In the genomic region with DNA sequence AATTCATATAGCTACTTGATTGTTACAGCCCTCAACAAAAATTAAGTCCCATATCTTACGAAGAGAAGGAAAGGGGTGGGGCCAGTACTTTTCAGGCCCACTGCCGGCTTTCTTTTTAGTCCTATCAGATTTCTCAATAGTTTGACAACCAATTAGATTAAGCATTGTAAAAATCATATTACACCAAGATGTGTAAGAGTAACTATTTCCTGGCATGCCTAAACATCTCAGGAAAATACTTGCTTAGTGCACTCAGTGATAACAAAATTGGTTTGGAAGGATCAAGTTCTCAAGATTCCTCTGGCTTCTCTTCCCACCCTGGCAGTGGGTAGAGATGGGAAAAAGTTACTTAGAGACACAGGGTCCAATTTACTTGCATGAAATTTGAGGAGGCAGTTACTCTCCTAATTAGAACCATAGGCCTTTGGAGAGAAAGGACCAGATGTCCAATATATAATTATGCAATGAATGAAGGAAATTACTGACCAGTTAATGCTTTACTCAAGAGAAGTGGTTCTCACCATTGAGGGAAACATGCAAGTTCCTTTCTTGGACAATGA, we compare ENCODE assay signal across 20 cellular contexts. TPM values are rescaled to one million over a fixed set of nuclear protein-coding genes. Genes with fewer than 3 reads are reported as not detected.
DNase-seq lines count a peak whose midpoint lies in the region; ATAC-seq and TF ChIP-seq lines count a peak whose summit lies in the region.
"Had no signal": no experiment of that assay in that cellular context is flagged by ENCODE, and none has a peak within 500 bp of the region (broad histone marks: within the 10 kb centered on the region; RNA-seq: fewer than 3 reads in every experiment).

No MANE protein-coding gene starts in this region.

- H3K27ac ChIP-seq in BLaER1 treated with 17β-estradiol and CSF1 and Interleukin-3, amounts not matched to agents 10 nM and 100 nM, result peak overlapping the region in 5 of 11 experiments; percentile 4 to 77 (median 72); a peak in 9 of 22 replicates
- 0 out of 2 replicates have a peak overlapping the region, but pooled peaks have one; percentile 71 for H3K27ac ChIP-seq in GM23248
- peak overlapping the region; percentile 70 for H3K27ac ChIP-seq in lower lobe of right lung
- no peak overlapping the region for H3K27ac ChIP-seq in osteoblast (ENCODE audit: low read depth, low read length)
- H3K27ac ChIP-seq: ascending aorta, neural progenitor cell had no signal

- H3K27me3 ChIP-seq in BLaER1 treated with 17β-estradiol and CSF1 and Interleukin-3, amounts not matched to agents 10 nM and 100 nM, result peaks cover 0 to 8% (median 0%) of the 10 kb centered on the region in 11 experiments; a peak in 2 of 22 replicates
- H3K27me3 ChIP-seq in GM23248 (replicated peaks; ENCODE audit: insufficient read depth) (no peaks in the 10 kb centered on the region), adipocyte (replicated peaks; ENCODE audit: control insufficient read depth, insufficient read depth, low read length) (peaks cover 2% of the 10 kb centered on the region), lower lobe of right lung (ENCODE audit: low read depth) (no peaks in the 10 kb centered on the region), osteoblast (ENCODE audit: insufficient read depth, low read length) (no peaks in the 10 kb centered on the region)
- H3K27me3 ChIP-seq: ascending aorta, dorsolateral prefrontal cortex, gastroesophageal sphincter, neural progenitor cell had no signal

- no peaks in the 10 kb centered on the region for H3K9me3 ChIP-seq in BLaER1 treated with 17β-estradiol and CSF1 and Interleukin-3, amounts not matched to agents 10 nM and 100 nM (replicated peaks in 1 of 11)
- H3K9me3 ChIP-seq in GM23248 (ENCODE audit: low read depth) (no peaks in the 10 kb centered on the region), adipocyte (ENCODE audit: control insufficient read depth, low read length) (no peaks in the 10 kb centered on the region), lower lobe of right lung (no peaks in the 10 kb centered on the region), osteoblast (ENCODE audit: low read depth, low read length) (no peaks in the 10 kb centered on the region)
- H3K9me3 ChIP-seq: ascending aorta, gastroesophageal sphincter had no signal

- H3K79me2 ChIP-seq in GM23248 (ENCODE audit: insufficient read depth) (no peaks in the 10 kb centered on the region), osteoblast (ENCODE audit: insufficient read depth, low read length) (no peaks in the 10 kb centered on the region)

- H3K4me1 ChIP-seq in BLaER1 treated with 17β-estradiol and CSF1 and Interleukin-3, amounts not matched to agents 10 nM and 100 nM, result peaks cover 6 to 53% (median 28%) of the 10 kb centered on the region in 10 experiments
- H3K4me1 ChIP-seq in GM23248 (ENCODE audit: insufficient read depth) (peaks cover 37% of the 10 kb centered on the region), adipocyte (ENCODE audit: control insufficient read depth, insufficient read depth, low read length) (peaks cover 15% of the 10 kb centered on the region), lower lobe of right lung (peaks cover 40% of the 10 kb centered on the region), osteoblast (ENCODE audit: insufficient read depth, low read length) (peaks cover 25% of the 10 kb centered on the region)
- H3K4me1 ChIP-seq: ascending aorta, gastroesophageal sphincter had no signal

- H4K20me1 ChIP-seq in BLaER1 treated with 17β-estradiol and CSF1 and Interleukin-3, amounts not matched to agents 10 nM and 100 nM, result no peaks in the 10 kb centered on the region
- H4K20me1 ChIP-seq in GM23248 (ENCODE audit: insufficient read depth), result no peaks in the 10 kb centered on the region
- no peaks in the 10 kb centered on the region for H4K20me1 ChIP-seq in osteoblast (ENCODE audit: insufficient read depth, low read length)

- no peaks in the 10 kb centered on the region for H3K9me2 ChIP-seq in GM23248 (ENCODE audit: insufficient read depth)

- H3K9ac ChIP-seq in BLaER1 treated with 17β-estradiol and CSF1 and Interleukin-3, amounts not matched to agents 10 nM and 100 nM, result no peak overlapping the region
- H3K9ac ChIP-seq in GM23248 (no peak overlapping the region), adipocyte (ENCODE audit: low read length) (no peak overlapping the region)
- H3K9ac ChIP-seq: neural progenitor cell had no signal

- TF ChIP-seq CTCF in lower lobe of right lung (IDR thresholded peaks at IDR 0.05) (no peak), osteoblast (IDR thresholded peaks at IDR 0.05; ENCODE audit: extremely low read depth, low read depth, low read length) (no peak)

- in situ Hi-C loops in GM23248 (cut with MboI) (no loop called here), KBM-7 (cut with MboI; ENCODE audit: low pct_unique_long_range_greater_than_20kb, low sequenced_read_pairs) (loop anchor here (10.0 kb wide), 1 partner anchor 179 kb away; no protein-coding TSS in a partner anchor)

- H3K4me2 ChIP-seq in BLaER1 treated with 17β-estradiol and CSF1 and Interleukin-3, amounts not matched to agents 10 nM and 100 nM, result peak overlapping the region in 8 of 11 experiments; percentile 50 to 88 (median 61); a peak in 14 of 22 replicates
- H3K4me2 ChIP-seq in GM23248 (ENCODE audit: unreplicated experiment) (no peak overlapping the region), osteoblast (ENCODE audit: insufficient read depth, low read length) (no peak overlapping the region)
- H3K4me2 ChIP-seq: neural progenitor cell had no signal

- no peak overlapping the region for H3K4me3 ChIP-seq in BLaER1 treated with 17β-estradiol and CSF1 and Interleukin-3, amounts not matched to agents 10 nM and 100 nM
- H3K4me3 ChIP-seq in GM23248 (no peak overlapping the region), adipocyte (ENCODE audit: low read length) (no peak overlapping the region), lower lobe of right lung (no peak overlapping the region), osteoblast (ENCODE audit: insufficient read depth, low read length) (no peak overlapping the region)
- H3K4me3 ChIP-seq: ascending aorta, gastroesophageal sphincter, neural progenitor cell had no signal

- no peaks in the 10 kb centered on the region for H3K36me3 ChIP-seq in BLaER1 treated with 17β-estradiol and CSF1 and Interleukin-3, amounts not matched to agents 10 nM and 100 nM
- H3K36me3 ChIP-seq in GM23248 (ENCODE audit: low read depth), result no peaks in the 10 kb centered on the region; the same call in 1 of the 2 replicates
- no peaks in the 10 kb centered on the region for H3K36me3 ChIP-seq in adipocyte (ENCODE audit: control insufficient read depth, insufficient read depth, low read length, severe bottlenecking)
- H3K36me3 ChIP-seq in lower lobe of right lung, result peaks cover 15% of the 10 kb centered on the region
- peaks cover 4% of the 10 kb centered on the region for H3K36me3 ChIP-seq in osteoblast (ENCODE audit: insufficient read depth, low read length)
- H3K36me3 ChIP-seq: ascending aorta, neural progenitor cell had no signal

- peak; percentile 17 for DNase-seq in GM23248
- peak; percentile 59 for DNase-seq in adipocyte (ENCODE audit: low read depth)
- DNase-seq in lower lobe of right lung, result no peak
- DNase-seq in COR-L47 (lab: John Stamatoyannopoulos, UW), result no peak
- no peak for DNase-seq in KBM-7
- DNase-seq in osteoblast (ENCODE audit: insufficient read length, low spot score, missing footprints), result no peak
- DNase-seq in HPDE6-E6E7 (ENCODE audit: extremely low spot score), result no peak
- DNase-seq: activated CD4-positive, CD25-positive, alpha-beta regulatory T cell treated with anti-CD3 and anti-CD28 coated beads, Interleukin-2, amount 50 U/mL, for 72 hours; AML-193; DND-41; dorsolateral prefrontal cortex; islet precursor cell; NCI-H1092 treated with DMSO at 0.1 percent for 48 hours; NCI-H2029; NCI-H446; SIG-M5 had no signal

- 46 to 55% methylated on average over 2 of the region's 2 CpGs for WGBS in GM23248 (ENCODE audit: low coverage in 1 of 2, low lambda C conversion rate in 2 of 2, missing lambda C conversion rate in 2 of 2), 2 experiments

- H3F3A ChIP-seq in GM23248 (ENCODE audit: insufficient read depth), result peaks cover 42% of the 10 kb centered on the region

- no peak overlapping the region for H2AFZ ChIP-seq in GM23248
- no peak overlapping the region for H2AFZ ChIP-seq in osteoblast (ENCODE audit: low read length)
- H2AFZ ChIP-seq: neural progenitor cell had no signal

- no peak for ATAC-seq in lower lobe of right lung
- ATAC-seq: gastroesophageal sphincter had no signal

- intact Hi-C loops in lower lobe of right lung (cut with DNase I), result loop anchor here (10.0 kb wide), 1 partner anchor 179 kb away; no protein-coding TSS in a partner anchor

RNA-seq across cellular contexts. Expression of a gene that starts 30.1 kb away (rescaled TPM):
- total RNA-seq in GM23248 (2014; rRNA removed; shearing (Covaris generic)), result 2.4 and 7.9 TPM in 2 replicates
- polyA plus RNA-seq in GM23248 (2016; fragmentation: Nextera tagmentation; extraction: Ambion mirVana), result 9.2 and 12.8 TPM in 2 replicates
- total RNA-seq in lower lobe of right lung (13.1 TPM), osteoblast (7.2 and 7.4 TPM in 2 replicates)

RNA-seq across cellular contexts. Expression of a gene that starts 32.1 kb away (rescaled TPM):
- total RNA-seq in GM23248 (2014; rRNA removed; shearing (Covaris generic)), result 71.5 and 78.4 TPM in 2 replicates
- 55.9 and 59.5 TPM in 2 replicates for polyA plus RNA-seq in GM23248 (2016; fragmentation: Nextera tagmentation; extraction: Ambion mirVana)
- total RNA-seq in lower lobe of right lung, result 38.0 TPM
- 29.2 and 31.8 TPM in 2 replicates for total RNA-seq in osteoblast

Comparison
In these comparisons a context has a peak if more than half of its experiments do, and no peak if none do; other contexts are left out.
1. H3K4me2 ChIP-seq: peak in BLaER1 treated with 17β-estradiol and CSF1 and Interleukin-3, amounts not matched to agents 10 nM and 100 nM (8 of 11); none in GM23248 (single experiment) and osteoblast (single experiment).
2. DNase-seq: peak in GM23248 (single experiment) and adipocyte (single experiment); none in lower lobe of right lung (single experiment), COR-L47 (single experiment), KBM-7 (single experiment), osteoblast (single experiment) and HPDE6-E6E7 (single experiment).